Comparison of ENCODE assay signal across 10 cellular contexts in the genomic region with DNA sequence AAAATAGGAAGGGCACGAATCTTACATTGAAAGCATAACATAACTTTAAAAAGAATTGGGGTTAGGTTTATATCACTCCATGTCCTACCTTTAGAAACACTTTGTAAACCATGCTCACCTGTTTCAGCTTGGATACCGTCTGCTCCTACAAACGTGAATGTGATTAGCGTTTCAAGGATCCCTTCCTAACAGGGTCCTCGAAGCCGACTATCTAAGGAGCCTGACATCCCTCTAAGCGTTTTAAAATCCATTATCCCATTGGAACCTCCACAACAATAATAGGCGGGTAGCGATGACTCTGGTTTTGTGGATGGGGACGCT. TPM values are rescaled to one million over a fixed set of nuclear protein-coding genes. Genes with fewer than 3 reads are reported as not detected.
DNase-seq lines count a peak whose midpoint lies in the region; ATAC-seq, FAIRE-seq and TF ChIP-seq lines count a peak whose summit lies in the region.
"Had no signal": no experiment of that assay in that cellular context is flagged by ENCODE, and none has a peak within 500 bp of the region (broad histone marks: within the 10 kb centered on the region; RNA-seq: fewer than 3 reads in every experiment).

No MANE protein-coding gene starts in this region.

- peak overlapping the region; percentile 64 for H3K4me3 ChIP-seq in HFF-Myc (replicated peaks; ENCODE audit: low read depth, low read length)
- H3K4me3 ChIP-seq in kidney (ENCODE audit: low read length in 2 of 2): peak overlapping the region; percentile 43 to 50
- H3K4me3 ChIP-seq in smooth muscle cell: peak overlapping the region; percentile 70
- no peak overlapping the region for H3K4me3 ChIP-seq in naive thymus-derived CD4-positive, alpha-beta T cell (ENCODE audit: low read length)

- peaks cover 43% of the 10 kb centered on the region for H3K4me1 Mint-ChIP-seq in MCF 10A (ENCODE audit: insufficient read depth, unreplicated experiment)
- H3K4me1 Mint-ChIP-seq in activated naive CD8-positive, alpha-beta T cell treated with anti-CD3 and anti-CD28 coated beads, Interleukin-2, amount 50 U/mL, for 24 hours: peaks cover 2% of the 10 kb centered on the region
- H3K4me1 Mint-ChIP-seq in naive thymus-derived CD4-positive, alpha-beta T cell: peaks cover 0 to 4% (median 0%) of the 10 kb centered on the region in 7 donors

- H3K4me1 ChIP-seq in kidney (ENCODE audit: control insufficient read depth in 1 of 2, insufficient read depth in 1 of 2, low read depth in 1 of 2, low read length in 2 of 2): peaks cover 0 to 2% of the 10 kb centered on the region in 2 donors
- peaks cover 4% of the 10 kb centered on the region for H3K4me1 ChIP-seq in smooth muscle cell (ENCODE audit: low read depth)
- H3K4me1 ChIP-seq in naive thymus-derived CD4-positive, alpha-beta T cell (ENCODE audit: control insufficient read depth in 2 of 2, insufficient read depth in 2 of 2, low read length in 2 of 2): no peaks in the 10 kb centered on the region

- peaks cover 18% of the 10 kb centered on the region for H3K79me2 ChIP-seq in smooth muscle cell (ENCODE audit: low read depth)

- H3K4me3 Mint-ChIP-seq in MCF 10A (ENCODE audit: unreplicated experiment): peak overlapping the region; percentile 98
- H3K4me3 Mint-ChIP-seq in activated naive CD8-positive, alpha-beta T cell treated with anti-CD3 and anti-CD28 coated beads, Interleukin-2, amount 50 U/mL, for 24 hours: no peak overlapping the region
- no peak overlapping the region for H3K4me3 Mint-ChIP-seq in naive thymus-derived CD4-positive, alpha-beta T cell

- H3K9me3 ChIP-seq in kidney (ENCODE audit: control insufficient read depth in 1 of 2, low read length in 2 of 2) (no peaks in the 10 kb centered on the region), smooth muscle cell (replicated peaks; ENCODE audit: low read depth) (no peaks in the 10 kb centered on the region)
- no peaks in the 10 kb centered on the region for H3K9me3 ChIP-seq in naive thymus-derived CD4-positive, alpha-beta T cell (ENCODE audit: control insufficient read depth in 2 of 3, low read length in 3 of 3)

- H3K36me3 ChIP-seq in kidney (ENCODE audit: control insufficient read depth in 1 of 2, insufficient read depth in 2 of 2, low read length in 2 of 2) (no peaks in the 10 kb centered on the region), smooth muscle cell (ENCODE audit: low read depth) (no peaks in the 10 kb centered on the region)
- H3K36me3 ChIP-seq in naive thymus-derived CD4-positive, alpha-beta T cell (ENCODE audit: control insufficient read depth in 2 of 3, insufficient read depth in 3 of 3, low read length in 3 of 3): no peaks in the 10 kb centered on the region

- peak overlapping the region; percentile 37 for H3K27ac Mint-ChIP-seq in MCF 10A (ENCODE audit: low read depth, unreplicated experiment)
- H3K27ac Mint-ChIP-seq in activated naive CD8-positive, alpha-beta T cell treated with anti-CD3 and anti-CD28 coated beads, Interleukin-2, amount 50 U/mL, for 24 hours: no peak overlapping the region
- H3K27ac Mint-ChIP-seq in naive thymus-derived CD4-positive, alpha-beta T cell: no peak overlapping the region

- peaks cover 5% of the 10 kb centered on the region for H3F3A ChIP-seq in smooth muscle cell (ENCODE audit: low read depth)

- BruUV-seq in MCF 10A (replicated peaks; lab: Mats Ljungman, UMichigan): no TSS peak

- H3K27me3 Mint-ChIP-seq in MCF 10A (ENCODE audit: insufficient read depth, unreplicated experiment): no peaks in the 10 kb centered on the region
- peaks cover 40% of the 10 kb centered on the region for H3K27me3 Mint-ChIP-seq in activated naive CD8-positive, alpha-beta T cell treated with anti-CD3 and anti-CD28 coated beads, Interleukin-2, amount 50 U/mL, for 24 hours
- peaks cover 38 to 47% (median 39%) of the 10 kb centered on the region in 5 donors for H3K27me3 Mint-ChIP-seq in naive thymus-derived CD4-positive, alpha-beta T cell

- WGBS in smooth muscle cell (ENCODE audit: low lambda C conversion rate): 13% methylated on average over 10 of the region's 10 CpGs

- TF ChIP-seq CTCF in HFF-Myc (IDR thresholded peaks at IDR 0.05; ENCODE audit: low read depth, low read length, missing control alignments) (no peak), MCF 10A (IDR thresholded peaks at IDR 0.05; ENCODE audit: unreplicated experiment) (no peak), kidney (IDR thresholded peaks at IDR 0.05; ENCODE audit: borderline replicate concordance, extremely low read depth, insufficient read depth) (no peak), smooth muscle cell (IDR thresholded peaks at IDR 0.05; ENCODE audit: borderline replicate concordance, insufficient read depth, poor library complexity, severe bottlenecking) (no peak)

- intact Hi-C loops in MCF 10A (cut with micrococcal nuclease): no loop called here
- intact Hi-C loops in kidney (cut with DNase I): no loop called here
- intact Hi-C loops in naive thymus-derived CD4-positive, alpha-beta T cell (cut with micrococcal nuclease): no loop called here

- no peak overlapping the region for H3K9ac ChIP-seq in kidney (ENCODE audit: low read length in 2 of 2)
- peak overlapping the region; percentile 50 for H3K9ac ChIP-seq in smooth muscle cell (ENCODE audit: low read depth)

- H2AFZ ChIP-seq in smooth muscle cell (ENCODE audit: low read depth): peak overlapping the region; percentile 91

- H3K36me3 Mint-ChIP-seq in MCF 10A (ENCODE audit: insufficient read depth, unreplicated experiment): peaks cover under 1% of the 10 kb centered on the region
- H3K36me3 Mint-ChIP-seq in activated naive CD8-positive, alpha-beta T cell treated with anti-CD3 and anti-CD28 coated beads, Interleukin-2, amount 50 U/mL, for 24 hours (ENCODE audit: low read depth): no peaks in the 10 kb centered on the region
- H3K36me3 Mint-ChIP-seq in naive thymus-derived CD4-positive, alpha-beta T cell: peaks cover 0 to 4% (median 0%) of the 10 kb centered on the region in 5 donors

- H3K9me3 Mint-ChIP-seq in MCF 10A (ENCODE audit: unreplicated experiment): no peaks in the 10 kb centered on the region
- no peaks in the 10 kb centered on the region for H3K9me3 Mint-ChIP-seq in activated naive CD8-positive, alpha-beta T cell treated with anti-CD3 and anti-CD28 coated beads, Interleukin-2, amount 50 U/mL, for 24 hours
- H3K9me3 Mint-ChIP-seq in naive thymus-derived CD4-positive, alpha-beta T cell: peaks cover 0 to 10% (median 0%) of the 10 kb centered on the region in 11 donors

- peak overlapping the region in 1 of 2 donors; percentile 64 for H3K27ac ChIP-seq in kidney (ENCODE audit: low read depth in 2 of 2, low read length in 2 of 2)
- H3K27ac ChIP-seq in smooth muscle cell (ENCODE audit: low read depth): peak overlapping the region; percentile 6
- H3K27ac ChIP-seq in naive thymus-derived CD4-positive, alpha-beta T cell (ENCODE audit: low read depth, low read length): no peak overlapping the region

- H3K4me2 ChIP-seq in smooth muscle cell: peak overlapping the region; percentile 88

- CTCF ChIA-PET in MCF 10A (lab: Yijun Ruan, JAX): no interaction called here
- CTCF ChIA-PET in naive thymus-derived CD4-positive, alpha-beta T cell (lab: Charles Lee): no interaction called here

- H4K20me1 ChIP-seq in smooth muscle cell (ENCODE audit: low read depth): no peaks in the 10 kb centered on the region

- FAIRE-seq in kidney (lab: Jason Lieb, UNC): no peak

- POLR2A ChIA-PET in MCF 10A (lab: Yijun Ruan, JAX): interaction anchor here (0.6 to 3.5 kb wide), 9 partner anchors 9 to 527 kb away, joined by 3 to 26 read pairs (median 4); a partner anchor contains a TSS
- POLR2A ChIA-PET in naive thymus-derived CD4-positive, alpha-beta T cell (lab: Charles Lee): no interaction called here

- no peak for ATAC-seq in activated naive CD8-positive, alpha-beta T cell treated with anti-CD3 and anti-CD28 coated beads, Interleukin-2, amount 50 U/mL, for 24 hours
- no peak for ATAC-seq in naive thymus-derived CD4-positive, alpha-beta T cell
- ATAC-seq in esophagus mucosa: no peak

- no peaks in the 10 kb centered on the region for H3K27me3 ChIP-seq in smooth muscle cell (ENCODE audit: low read depth)
- H3K27me3 ChIP-seq in naive thymus-derived CD4-positive, alpha-beta T cell (ENCODE audit: control insufficient read depth in 2 of 2, insufficient read depth in 2 of 2, low read length in 2 of 2): no peaks in the 10 kb centered on the region

- no peak for DNase-seq in HFF-Myc (ENCODE audit: extremely low read depth, low read depth)
- DNase-seq in MCF 10A (ENCODE audit: unreplicated experiment): peak; percentile 58
- no peak for DNase-seq in kidney
- DNase-seq in smooth muscle cell (lab: John Stamatoyannopoulos, UW; ENCODE audit: unreplicated experiment): no peak
- DNase-seq in activated naive CD8-positive, alpha-beta T cell treated with anti-CD3 and anti-CD28 coated beads, Interleukin-2, amount 50 U/mL, for 24 hours: no peak
- DNase-seq in naive thymus-derived CD4-positive, alpha-beta T cell: no peak
- DNase-seq in medulla oblongata (ENCODE audit: extremely low spot score): no peak
- DNase-seq: GDM1, SHP77 had no signal

RNA-seq across cellular contexts. Expression of a gene that starts 1.0 kb away (rescaled TPM):
- 9.9 and 21.9 TPM in 2 replicates for total RNA-seq in MCF 10A (2022)
- 19.3 TPM for total RNA-seq in kidney
- 1.1 TPM for polyA plus RNA-seq in kidney (ENCODE audit: insufficient read depth, low read depth, low replicate concordance)
- total RNA-seq in smooth muscle cell: 14.8 and 16.6 TPM in 2 replicates
- polyA plus RNA-seq in smooth muscle cell: 4.8 and 6.4 TPM in 2 replicates
- under 1 TPM in 2 of 5 experiments, not detected in 3; 0.08 to 0.22 TPM for total RNA-seq in naive thymus-derived CD4-positive, alpha-beta T cell
- not detected for polyA plus RNA-seq in naive thymus-derived CD4-positive, alpha-beta T cell
- 1.2 TPM for total RNA-seq in esophagus mucosa
